ENCODE assay signal across 10 cellular contexts in genomic region chr16:69924777-69925191, GRCh38. TPM values are rescaled to one million over a fixed set of nuclear protein-coding genes. Genes with fewer than 3 reads are reported as not detected.
DNase-seq lines count a peak whose midpoint lies in the region; ATAC-seq lines count a peak whose summit lies in the region.
"Had no signal": no experiment of that assay in that cellular context is flagged by ENCODE, and none has a peak within 500 bp of the region (broad histone marks: within the 10 kb centered on the region; RNA-seq: fewer than 3 reads in every experiment).

No MANE protein-coding gene starts in this region.

- ATAC-seq in left lobe of liver = no peak

- peak; percentile 56 for DNase-seq in RPMI7951 (ENCODE audit: low read depth)
- peak; percentile 92 for DNase-seq in fibroblast of peridontal ligament (ENCODE audit: extremely low read depth)
- peak; percentile 69 for DNase-seq in myocyte (ENCODE audit: low read depth)
- DNase-seq in ureter (ENCODE audit: low spot score) = peak; percentile 66
- no peak for DNase-seq in left lobe of liver (ENCODE audit: low spot score)
- DNase-seq in stimulated activated CD4-positive, alpha-beta T cell treated with anti-CD3 and anti-CD28 coated beads, Interleukin-4, amount 100 ng/mL, for 4 hours = no peak
- DNase-seq in GM19238 (ENCODE audit: insufficient read length, low spot score) = no peak
- no peak for DNase-seq in NCI-H1930 (lab: John Stamatoyannopoulos, UW)
- DNase-seq: NCI-H69 had no signal

RNA-seq across cellular contexts. Expression of gene CLEC18A, which starts 26.4 kb away (rescaled TPM):
- total RNA-seq in RPMI7951 (2014; rRNA removed; shearing (Covaris generic)) = under 0.01 and 0.10 TPM in 2 replicates
- 0.48 and 1.4 TPM in 2 replicates for total RNA-seq in myocyte
- polyA plus RNA-seq in myocyte (2012) = 0.59 TPM
- total RNA-seq in ureter = 2.2 TPM
- 0.35 TPM for total RNA-seq in left lobe of liver
- total RNA-seq: lung microvascular endothelial cell had no signal

Comparison
In these comparisons a context has a peak if more than half of its experiments do, and no peak if none do; other contexts are left out.
1. DNase-seq: peak in RPMI7951 (single experiment), fibroblast of peridontal ligament (single experiment), myocyte (single experiment) and ureter (single experiment); none in left lobe of liver (single experiment), stimulated activated CD4-positive, alpha-beta T cell treated with anti-CD3 and anti-CD28 coated beads, Interleukin-4, amount 100 ng/mL, for 4 hours (0 of 2), GM19238 (single experiment) and NCI-H1930 (0 of 2).